Comparison of ENCODE assay signal across 1 cellular context in the genomic region with DNA sequence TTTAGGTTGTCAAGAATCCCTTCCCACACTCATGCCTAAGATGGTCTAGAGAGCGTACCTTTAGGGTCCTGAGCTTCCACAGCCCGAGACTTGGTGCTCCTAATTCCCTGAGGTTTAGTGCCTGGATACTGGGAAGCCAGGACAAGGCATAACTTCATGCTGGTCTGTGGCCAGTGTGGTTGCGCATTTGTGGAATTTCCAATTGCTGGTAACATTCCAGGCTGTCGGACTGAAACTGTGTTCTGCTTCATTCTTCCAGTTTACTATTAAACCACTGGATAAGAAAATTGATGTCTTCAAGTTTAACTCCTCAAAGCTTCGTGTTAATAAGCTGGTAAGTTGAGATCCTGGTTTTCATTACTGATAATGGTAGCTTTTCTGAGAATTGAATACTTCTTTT.
TF ChIP-seq lines count a peak whose summit lies in the region.

No MANE protein-coding gene starts in this region.

TF ChIP-seq in IMR-90, 13 proteins besides CTCF, POLR2A, EP300 and RAD21 (continued from another document):
- no peak for TF ChIP-seq NFE2L2 (IDR thresholded peaks at IDR 0.05; ENCODE audit: low read depth, low read length)
- no peak for TF ChIP-seq ELK1 (IDR thresholded peaks at IDR 0.05; ENCODE audit: borderline replicate concordance, low read depth, low read length)
- no peak for TF ChIP-seq SMC3 (IDR thresholded peaks at IDR 0.05; ENCODE audit: low read depth, low read length)
